26 cellular contexts compared by ENCODE assay signal in genomic region chr10:87608756-87609155, GRCh38. TPM values are rescaled to one million over a fixed set of nuclear protein-coding genes. Genes with fewer than 3 reads are reported as not detected.
DNase-seq lines count a peak whose midpoint lies in the region; ATAC-seq and TF ChIP-seq lines count a peak whose summit lies in the region.
"Had no signal": no experiment of that assay in that cellular context is flagged by ENCODE, and none has a peak within 500 bp of the region (broad histone marks: within the 10 kb centered on the region; RNA-seq: fewer than 3 reads in every experiment).

No MANE protein-coding gene starts in this region.

- peak overlapping the region; percentile 57; the same call in 1 of the 2 replicates for H3K27ac ChIP-seq in HUES6 (ENCODE audit: low read depth, low read length)
- H3K27ac ChIP-seq in RWPE1: no peak overlapping the region
- H3K27ac ChIP-seq in hepatocyte: no peak overlapping the region
- H3K27ac ChIP-seq in neuronal stem cell (replicated peaks; ENCODE audit: low read length): no peak overlapping the region
- H3K27ac ChIP-seq in Peyer's patch: no peak overlapping the region
- H3K27ac ChIP-seq: WERI-Rb-1 had no signal

- no peak overlapping the region for H3K23ac ChIP-seq in neuronal stem cell (ENCODE audit: low read depth, low read length, poor library complexity)

- H3K9me3 ChIP-seq in HUES6 (ENCODE audit: control insufficient read depth, insufficient read depth, low read depth, low read length): peaks cover 29% of the 10 kb centered on the region
- H3K9me3 ChIP-seq in hepatocyte (ENCODE audit: low read depth): no peaks in the 10 kb centered on the region
- peaks cover 0 to 2% of the 10 kb centered on the region in 2 donors for H3K9me3 ChIP-seq in neuronal stem cell (replicated peaks in 1 of 2; ENCODE audit: control insufficient read depth in 2 of 2, insufficient read depth in 1 of 2, low read depth in 1 of 2, low read length in 2 of 2)
- no peaks in the 10 kb centered on the region for H3K9me3 ChIP-seq in Peyer's patch
- H3K9me3 ChIP-seq: MG63, thyroid gland had no signal

- H2BK15ac ChIP-seq in neuronal stem cell (ENCODE audit: low read length): no peak overlapping the region

- H2BK5ac ChIP-seq in neuronal stem cell (ENCODE audit: low read length): no peak overlapping the region

- H3K4me2 ChIP-seq in hepatocyte: no peak overlapping the region
- no peak overlapping the region for H3K4me2 ChIP-seq in neuronal stem cell (ENCODE audit: insufficient read depth, low read length, poor library complexity, severe bottlenecking)

- no peak overlapping the region for H2AK5ac ChIP-seq in neuronal stem cell (ENCODE audit: low read depth, low read length)

- H3K27me3 ChIP-seq in HUES6 (ENCODE audit: control insufficient read depth, insufficient read depth, low read length) (no peaks in the 10 kb centered on the region), hepatocyte (no peaks in the 10 kb centered on the region), neuronal stem cell (ENCODE audit: control insufficient read depth in 3 of 3, insufficient read depth in 3 of 3, low read depth in 1 of 3, low read length in 3 of 3) (no peaks in the 10 kb centered on the region), Peyer's patch (no peaks in the 10 kb centered on the region)
- H3K27me3 ChIP-seq: MG63, thyroid gland had no signal

- H3K36me3 ChIP-seq in HUES6 (ENCODE audit: control insufficient read depth, insufficient read depth, low read length): 0 out of 2 replicates have a peak, but pooled peaks cover 2% of the 10 kb centered on the region
- H3K36me3 ChIP-seq in hepatocyte (replicated peaks; ENCODE audit: insufficient read depth, low read depth): no peaks in the 10 kb centered on the region
- H3K36me3 ChIP-seq in neuronal stem cell (replicated peaks in 1 of 2; ENCODE audit: control insufficient read depth in 2 of 2, insufficient read depth in 2 of 2, low read length in 2 of 2): no peaks in the 10 kb centered on the region
- H3K36me3 ChIP-seq in Peyer's patch: no peaks in the 10 kb centered on the region
- H3K36me3 ChIP-seq: MG63, thyroid gland, WERI-Rb-1 had no signal

- 50% methylated on average over 4 of the region's 4 CpGs for WGBS in hepatocyte (ENCODE audit: low lambda C conversion rate, missing lambda C conversion rate)
- no CpG with 5 or more reads among the region's 4 CpGs for WGBS in neuronal stem cell (ENCODE audit: extremely low coverage in 2 of 2, insufficient read length in 2 of 2, insufficient replicate concordance in 1 of 2), 2 donors

- no peaks in the 10 kb centered on the region for H4K20me1 ChIP-seq in hepatocyte (ENCODE audit: insufficient read depth, poor library complexity, severe bottlenecking)

- no peak overlapping the region for H3K4ac ChIP-seq in neuronal stem cell (ENCODE audit: low read length)

- H2AFZ ChIP-seq in hepatocyte: no peak overlapping the region
- peak overlapping the region; percentile 45 for H2AFZ ChIP-seq in neuronal stem cell (ENCODE audit: low read length)

- H4K8ac ChIP-seq in neuronal stem cell (ENCODE audit: low read depth, low read length): no peak overlapping the region

- no peak for TF ChIP-seq CTCF in RWPE1 (conservative IDR thresholded peaks at IDR 0.05; ENCODE audit: low read depth)
- no peak for TF ChIP-seq CTCF in hepatocyte (IDR thresholded peaks at IDR 0.05; ENCODE audit: poor library complexity)
- TF ChIP-seq CTCF in Peyer's patch (IDR thresholded peaks at IDR 0.05): no peak

- H3K4me1 ChIP-seq in HUES6 (ENCODE audit: control insufficient read depth, insufficient read depth, low read length): peaks cover 24% of the 10 kb centered on the region
- H3K4me1 ChIP-seq in hepatocyte (ENCODE audit: insufficient read depth): peaks cover 4% of the 10 kb centered on the region
- H3K4me1 ChIP-seq in neuronal stem cell (ENCODE audit: control insufficient read depth in 2 of 2, insufficient read depth in 1 of 2, low read depth in 1 of 2, low read length in 2 of 2): peaks cover 3 to 19% of the 10 kb centered on the region in 2 donors
- H3K4me1 ChIP-seq in Peyer's patch: no peaks in the 10 kb centered on the region

- no peaks in the 10 kb centered on the region for H3K79me2 ChIP-seq in hepatocyte

- peak; percentile 30 for DNase-seq in RWPE1 (ENCODE audit: low spot score)
- DNase-seq in hepatocyte (ENCODE audit: low spot score): peak; percentile 37
- DNase-seq in neuronal stem cell (ENCODE audit: low spot score): no peak
- no peak for DNase-seq in Ammon's horn (ENCODE audit: low spot score)
- DNase-seq in Peyer's patch: no peak
- DNase-seq: activated CD4-positive, alpha-beta memory T cell treated with anti-CD3 and anti-CD28 coated beads, Interleukin-2, amount 10 ng/mL, durations not matched to agents 7 days and 5 days; activated naive CD4-positive, alpha-beta T cell; activated T-cell treated with anti-CD3 and anti-CD28 coated beads, Interleukin-2, amount 50 U/mL, for 1 hour; AML-193; COR-L47; effector memory CD8-positive, alpha-beta T cell; glutamatergic neuron; islet precursor cell; MG63; naive thymus-derived CD4-positive, alpha-beta T cell; NCI-H187; NCI-H510A; SIG-M5; stimulated activated CD4-positive, alpha-beta T cell treated with anti-CD3 and anti-CD28 coated beads, Interleukin-2, amount 100 ng/mL, for 24 hours; stimulated activated naive CD4-positive, alpha-beta T cell treated with Interleukin-2 at 50 U/mL for 16 hours; T-helper 17 cell; thyroid gland; WERI-Rb-1 had no signal

- no peak for ATAC-seq in GM19023 (IDR thresholded peaks at IDR 0.05; ENCODE audit: unreplicated experiment)
- ATAC-seq: effector memory CD8-positive, alpha-beta T cell; HepG2; naive thymus-derived CD4-positive, alpha-beta T cell; T-helper 17 cell had no signal

- H3K9ac ChIP-seq in HUES6 (ENCODE audit: low read length) (no peak overlapping the region), neuronal stem cell (ENCODE audit: low read depth, low read length, poor library complexity) (no peak overlapping the region)

- no peak overlapping the region for H2BK120ac ChIP-seq in neuronal stem cell (ENCODE audit: low read depth, low read length)

- H4K91ac ChIP-seq in neuronal stem cell (ENCODE audit: low read depth, low read length, poor library complexity): no peak overlapping the region

- no peaks in the 10 kb centered on the region for H3K79me1 ChIP-seq in neuronal stem cell (ENCODE audit: low read depth, low read length)

- H3K14ac ChIP-seq in neuronal stem cell (ENCODE audit: low read length): no peak overlapping the region

- CTCF ChIA-PET in RWPE1 (lab: Yijun Ruan, JAX): no interaction called here

- POLR2A ChIA-PET in RWPE1 (lab: Yijun Ruan, JAX; ENCODE audit: low non-redundant PET): no interaction called here

- H3K9me2 ChIP-seq in hepatocyte (replicated peaks; ENCODE audit: insufficient read depth): no peaks in the 10 kb centered on the region

- H2BK12ac ChIP-seq in neuronal stem cell (ENCODE audit: low read length): no peak overlapping the region

- H3K4me3 ChIP-seq in HUES6 (ENCODE audit: low read depth, low read length): no peak overlapping the region
- H3K4me3 ChIP-seq in hepatocyte: no peak overlapping the region
- H3K4me3 ChIP-seq in neuronal stem cell (ENCODE audit: low read length in 2 of 2): no peak overlapping the region
- H3K4me3 ChIP-seq in Peyer's patch: no peak overlapping the region
- H3K4me3 ChIP-seq: MG63, thyroid gland had no signal

- TF ChIP-seq POLR2A in Peyer's patch (IDR thresholded peaks at IDR 0.05): no peak

- no peak overlapping the region for H3K18ac ChIP-seq in neuronal stem cell (ENCODE audit: low read length)

RNA-seq across cellular contexts. Expression of gene PAPSS2, which starts 50.9 kb away (rescaled TPM):
- 47.0 and 58.0 TPM in 2 replicates for total RNA-seq in hepatocyte
- 38.3 and 39.5 TPM in 2 replicates for polyA plus RNA-seq in hepatocyte
- 1.1 TPM for polyA plus RNA-seq in neuronal stem cell (2013, experiment 1 of 2)
- 1.3 TPM for polyA plus RNA-seq in neuronal stem cell (2013, experiment 2 of 2)
- 100 to 1,000 TPM in 3 of 4 donors, 10 to 100 TPM in 1; 28.1 to 166 (median 146) TPM for total RNA-seq in Peyer's patch

Comparison
In these comparisons a context has a peak if more than half of its experiments do, and no peak if none do; other contexts are left out.
1. DNase-seq: peak in RWPE1 (single experiment) and hepatocyte (single experiment); none in neuronal stem cell (single experiment), Ammon's horn (single experiment) and Peyer's patch (0 of 3).